Comparison of ENCODE assay signal across 1 cellular context in the genomic region with DNA sequence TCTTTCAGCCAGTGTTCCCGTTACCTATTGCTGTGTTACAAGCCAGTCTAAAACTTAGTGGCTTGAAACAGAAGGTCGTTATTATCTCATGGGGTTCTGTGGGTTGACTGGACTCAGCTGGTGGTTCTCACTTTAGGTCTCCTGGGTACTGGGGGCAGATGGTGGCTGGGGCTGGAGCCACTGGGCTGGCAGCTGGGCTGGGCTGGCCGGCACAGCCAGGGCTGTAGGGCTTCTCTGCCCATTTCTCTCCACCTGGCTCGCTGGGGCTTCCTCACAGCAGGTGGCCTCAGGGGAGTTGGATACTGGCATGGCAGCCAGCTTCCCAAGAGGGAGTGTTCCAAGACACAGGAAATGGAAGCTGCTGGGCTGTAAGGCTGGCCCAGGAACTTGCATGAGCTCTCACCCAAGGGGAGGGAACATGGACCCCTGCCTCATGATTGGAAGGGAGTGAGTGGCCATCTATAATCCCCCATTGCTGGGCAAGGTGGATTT.
TF ChIP-seq lines count a peak whose summit lies in the region.

No MANE protein-coding gene starts in this region.

TF ChIP-seq in HepG2, 621 proteins besides CTCF, POLR2A, EP300 and RAD21 (continued from another document):
- TF ChIP-seq, protein P1, sequence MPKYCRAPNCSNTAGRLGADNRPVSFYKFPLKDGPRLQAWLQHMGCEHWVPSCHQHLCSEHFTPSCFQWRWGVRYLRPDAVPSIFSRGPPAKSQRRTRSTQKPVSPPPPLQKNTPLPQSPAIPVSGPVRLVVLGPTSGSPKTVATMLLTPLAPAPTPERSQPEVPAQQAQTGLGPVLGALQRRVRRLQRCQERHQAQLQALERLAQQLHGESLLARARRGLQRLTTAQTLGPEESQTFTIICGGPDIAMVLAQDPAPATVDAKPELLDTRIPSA (CRISPR knock-in tag; IDR thresholded peaks at IDR 0.05; ENCODE audit: borderline replicate concordance): no peak
- TF ChIP-seq HNF4A (CRISPR knock-in tag; IDR thresholded peaks at IDR 0.05): no peak
- no peak for TF ChIP-seq ZNF740 (CRISPR knock-in tag; IDR thresholded peaks at IDR 0.05)
- TF ChIP-seq SRSF4 (IDR thresholded peaks at IDR 0.05; ENCODE audit: low read depth, low read length, poor library complexity, severe bottlenecking): no peak
TF ChIP-seq in HepG2: peak in this region for 0.
